ENCODE assay signal across 11 cellular contexts in the genomic region with DNA sequence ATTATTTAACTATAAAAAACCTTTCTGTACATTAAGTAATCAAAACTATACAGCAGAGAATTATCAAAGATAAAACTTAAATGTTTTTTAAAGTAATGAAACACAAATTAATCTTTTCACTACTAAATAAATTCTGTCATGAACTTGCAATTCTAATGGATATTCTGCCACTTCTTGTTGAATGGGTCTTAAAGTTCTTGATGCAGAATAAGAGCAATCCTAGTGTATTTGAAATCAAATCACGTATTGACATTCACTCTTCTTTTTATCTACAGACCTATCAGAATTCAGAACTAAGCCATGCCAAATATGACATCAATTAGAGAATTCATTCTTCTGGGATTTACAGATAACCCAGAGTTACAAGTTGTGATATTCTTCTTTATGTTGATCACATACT. TPM values are rescaled to one million over a fixed set of nuclear protein-coding genes. Genes with fewer than 3 reads are reported as not detected.
"Had no signal": no experiment of that assay in that cellular context is flagged by ENCODE, and none has a peak within 500 bp of the region (broad histone marks: within the 10 kb centered on the region; RNA-seq: fewer than 3 reads in every experiment).

A gene (plus strand): TSS at position 301 of the 400 bp plus-strand sequence. CDS start 0 bp downstream, at position 301.

- H3K9ac ChIP-seq: KMS-11 had no signal

- H3K36me3 ChIP-seq: HAP-1 had no signal

- H3K27ac ChIP-seq: HL-60, KMS-11 had no signal

- H3K9me3 ChIP-seq: HAP-1 had no signal

- H3K4me2 ChIP-seq: GM23338, KMS-11 had no signal

- DNase-seq: H7, HFFc6, KBM-7 had no signal

- H3K4me3 ChIP-seq: GM23338, HAP-1 had no signal

- H3K4me1 ChIP-seq: HAP-1 had no signal

- FAIRE-seq: HepG2 had no signal

RNA-seq across cellular contexts. Expression of the gene that starts here (rescaled TPM):
- total RNA-seq: GM23338, H4, H7, HepG2, HFFc6, HT1080 had no signal
- polyA plus RNA-seq: GM23338, HepG2, IgD-negative memory B cell had no signal
